26 cellular contexts compared by ENCODE assay signal in genomic region chr2:86679036-86679435, GRCh38.
"Had no signal": no experiment of that assay in that cellular context is flagged by ENCODE, and none has a peak within 500 bp of the region (broad histone marks: within the 10 kb centered on the region; RNA-seq: fewer than 3 reads in every experiment).

No MANE protein-coding gene starts in this region.

- H3K36me3 Mint-ChIP-seq: stimulated activated effector memory CD8-positive, alpha-beta T cell treated with anti-CD3 and anti-CD28 coated beads, Interleukin-12 subunit alpha, Interleukin-12 subunit beta, amount 100 ng/mL, for 72 hours; stimulated activated memory B cell treated with anti-CD40 and anti-IgM and Interleukin-4, amounts not matched to agents 10 μg/mL and 1 μg/mL and 100 μg/mL, for 72 hours; stimulated activated naive B cell treated with anti-CD40 and anti-IgM and Interleukin-4, amounts not matched to agents 10 μg/mL and 1 μg/mL and 100 μg/mL, for 72 hours; type B pancreatic cell had no signal

- H3K36me3 ChIP-seq: stomach, suprapubic skin, thoracic aorta, thyroid gland, tibial artery, tibial nerve, transverse colon, upper lobe of left lung, upper lobe of right lung, uterus, vagina had no signal

- H3K4me3 Mint-ChIP-seq: stimulated activated effector memory CD8-positive, alpha-beta T cell treated with anti-CD3 and anti-CD28 coated beads, Interleukin-12 subunit alpha, Interleukin-12 subunit beta, amount 100 ng/mL, for 72 hours; stimulated activated memory B cell treated with anti-CD40 and anti-IgM and Interleukin-4, amounts not matched to agents 10 μg/mL and 1 μg/mL and 100 μg/mL, for 72 hours; stimulated activated naive B cell treated with anti-CD40 and anti-IgM and Interleukin-4, amounts not matched to agents 10 μg/mL and 1 μg/mL and 100 μg/mL, for 72 hours; stimulated activated naive CD8-positive, alpha-beta T cell treated with anti-CD3 and anti-CD28 coated beads, Interleukin-15, Interleukin-2, amounts not matched to agents 100 ng/mL and 50 ng/mL, for 24 hours; type B pancreatic cell had no signal

- DNase-seq: stimulated activated CD4-positive, alpha-beta T cell treated with anti-CD3 and anti-CD28 coated beads, Interleukin-2, amount 100 ng/mL, for 24 hours; stimulated activated CD4-positive, alpha-beta T cell treated with anti-CD3 and anti-CD28 coated beads, Interleukin-2, amount 100 ng/mL, for 48 hours; stimulated activated CD4-positive, alpha-beta T cell treated with anti-CD3 and anti-CD28 coated beads, Interleukin-4, amount 100 ng/mL, for 1 hour; stimulated activated CD4-positive, alpha-beta T cell treated with anti-CD3 and anti-CD28 coated beads, Interleukin-4, amount 100 ng/mL, for 24 hours; stimulated activated CD4-positive, alpha-beta T cell treated with anti-CD3 and anti-CD28 coated beads, Interleukin-4, amount 100 ng/mL, for 4 hours; stimulated activated CD8-positive, alpha-beta memory T cell treated with anti-CD3 and anti-CD28 coated beads, Interleukin-4, amount 100 ng/mL, for 48 hours; stimulated activated naive B cell treated with anti-CD40 and anti-IgM and Interleukin-4, amounts not matched to agents 10 μg/mL and 1 μg/mL and 100 μg/mL, for 72 hours; stimulated activated naive CD4-positive, alpha-beta T cell; stimulated activated naive CD4-positive, alpha-beta T cell treated with Interleukin-2 at 50 U/mL for 16 hours; stomach; substantia nigra; testis; thyroid gland; tibial artery; transverse colon; upper lobe of left lung; upper lobe of right lung; uterus had no signal

- H3K27ac ChIP-seq: stomach, suprapubic skin, testis, thoracic aorta, thyroid gland, tibial artery, tibial nerve, transverse colon, upper lobe of left lung, upper lobe of right lung, uterus, vagina had no signal

- ATAC-seq: stimulated activated effector memory CD8-positive, alpha-beta T cell treated with anti-CD3 and anti-CD28 coated beads, Interleukin-12 subunit alpha, Interleukin-12 subunit beta, amount 100 ng/mL, for 72 hours; stimulated activated memory B cell treated with anti-CD40 and anti-IgM and Interleukin-4, amounts not matched to agents 10 μg/mL and 1 μg/mL and 100 μg/mL, for 72 hours; stimulated activated naive B cell treated with anti-CD40 and anti-IgM and Interleukin-4, amounts not matched to agents 10 μg/mL and 1 μg/mL and 100 μg/mL, for 72 hours; upper lobe of right lung had no signal

- H3K27me3 Mint-ChIP-seq: stimulated activated memory B cell treated with anti-CD40 and anti-IgM and Interleukin-4, amounts not matched to agents 10 μg/mL and 1 μg/mL and 100 μg/mL, for 72 hours; stimulated activated naive B cell treated with anti-CD40 and anti-IgM and Interleukin-4, amounts not matched to agents 10 μg/mL and 1 μg/mL and 100 μg/mL, for 72 hours; stimulated activated naive CD8-positive, alpha-beta T cell treated with anti-CD3 and anti-CD28 coated beads, Interleukin-15, Interleukin-2, amounts not matched to agents 100 ng/mL and 50 ng/mL, for 24 hours had no signal

- H3K4me3 ChIP-seq: stomach, suprapubic skin, testis, thoracic aorta, thyroid gland, tibial artery, tibial nerve, transverse colon, upper lobe of left lung, upper lobe of right lung, uterus, vagina had no signal

- H3K9me3 Mint-ChIP-seq: stimulated activated effector memory CD8-positive, alpha-beta T cell treated with anti-CD3 and anti-CD28 coated beads, Interleukin-12 subunit alpha, Interleukin-12 subunit beta, amount 100 ng/mL, for 72 hours; stimulated activated memory B cell treated with anti-CD40 and anti-IgM and Interleukin-4, amounts not matched to agents 10 μg/mL and 1 μg/mL and 100 μg/mL, for 72 hours; stimulated activated naive B cell treated with anti-CD40 and anti-IgM and Interleukin-4, amounts not matched to agents 10 μg/mL and 1 μg/mL and 100 μg/mL, for 72 hours; stimulated activated naive CD8-positive, alpha-beta T cell treated with anti-CD3 and anti-CD28 coated beads, Interleukin-15, Interleukin-2, amounts not matched to agents 100 ng/mL and 50 ng/mL, for 24 hours; type B pancreatic cell had no signal

- H3K4me1 ChIP-seq: stomach, suprapubic skin, testis, thyroid gland, tibial artery, tibial nerve, upper lobe of left lung, upper lobe of right lung, uterus, vagina had no signal

- H3K4me1 Mint-ChIP-seq: stimulated activated effector memory CD8-positive, alpha-beta T cell treated with anti-CD3 and anti-CD28 coated beads, Interleukin-12 subunit alpha, Interleukin-12 subunit beta, amount 100 ng/mL, for 72 hours; stimulated activated memory B cell treated with anti-CD40 and anti-IgM and Interleukin-4, amounts not matched to agents 10 μg/mL and 1 μg/mL and 100 μg/mL, for 72 hours; stimulated activated naive B cell treated with anti-CD40 and anti-IgM and Interleukin-4, amounts not matched to agents 10 μg/mL and 1 μg/mL and 100 μg/mL, for 72 hours had no signal

- H3K9me3 ChIP-seq: stomach, suprapubic skin, testis, thoracic aorta, thyroid gland, tibial artery, tibial nerve, transverse colon, upper lobe of left lung, upper lobe of right lung, uterus, vagina had no signal

- H3K27ac Mint-ChIP-seq: stimulated activated effector memory CD8-positive, alpha-beta T cell treated with anti-CD3 and anti-CD28 coated beads, Interleukin-12 subunit alpha, Interleukin-12 subunit beta, amount 100 ng/mL, for 72 hours; stimulated activated memory B cell treated with anti-CD40 and anti-IgM and Interleukin-4, amounts not matched to agents 10 μg/mL and 1 μg/mL and 100 μg/mL, for 72 hours; stimulated activated naive B cell treated with anti-CD40 and anti-IgM and Interleukin-4, amounts not matched to agents 10 μg/mL and 1 μg/mL and 100 μg/mL, for 72 hours; stimulated activated naive CD8-positive, alpha-beta T cell treated with anti-CD3 and anti-CD28 coated beads, Interleukin-15, Interleukin-2, amounts not matched to agents 100 ng/mL and 50 ng/mL, for 24 hours; type B pancreatic cell had no signal

- H3K27me3 ChIP-seq: stomach, suprapubic skin, testis, thyroid gland, tibial artery, tibial nerve, transverse colon, upper lobe of left lung, upper lobe of right lung, uterus, vagina had no signal
